ENCODE assay signal across 9 cellular contexts in the genomic region with DNA sequence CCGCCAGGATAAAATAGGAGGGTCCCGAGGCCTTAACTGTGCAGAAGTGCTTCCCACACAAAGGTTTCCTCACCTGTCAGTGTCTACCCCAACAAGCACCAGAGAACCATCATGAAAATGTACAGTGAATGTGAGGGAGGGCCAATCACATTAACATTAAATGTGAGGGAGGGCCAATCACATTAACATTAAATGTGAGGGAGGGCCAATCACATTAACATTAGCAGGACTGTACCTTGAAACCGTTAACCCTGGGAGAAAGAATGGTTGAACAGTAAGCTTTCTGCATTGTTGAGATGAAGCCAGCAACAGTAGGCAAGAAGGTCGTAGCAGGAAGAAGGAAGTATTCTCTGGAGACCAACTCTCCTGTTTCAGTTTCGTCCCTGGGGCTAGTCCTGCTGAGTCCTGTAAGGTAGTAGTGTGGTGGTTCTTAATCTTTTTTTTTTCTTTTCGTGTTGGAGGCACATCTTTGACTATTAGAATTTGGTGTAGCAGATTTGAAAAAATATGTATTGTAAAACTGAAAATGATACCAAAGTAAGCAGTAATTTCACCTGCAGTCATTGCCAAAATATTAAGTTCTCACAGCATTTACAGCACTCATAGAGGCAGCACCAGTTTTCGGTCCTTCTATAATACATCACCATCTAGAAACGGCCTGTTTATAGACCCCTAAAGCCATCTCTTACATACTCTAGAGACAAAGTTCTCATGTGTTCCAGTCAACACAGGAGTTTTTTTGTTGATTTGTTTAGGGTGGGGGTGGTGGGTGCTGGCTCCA.
DNase-seq lines count a peak whose midpoint lies in the region; ATAC-seq and TF ChIP-seq lines count a peak whose summit lies in the region.
"Had no signal": no experiment of that assay in that cellular context is flagged by ENCODE, and none has a peak within 500 bp of the region (broad histone marks: within the 10 kb centered on the region; RNA-seq: fewer than 3 reads in every experiment).

No MANE protein-coding gene starts in this region.

- DNase-seq in GM12864 (ENCODE audit: low read depth) (peak; percentile 57), transverse colon (peak; percentile 30), NCI-H524 (lab: John Stamatoyannopoulos, UW) (no peak), cerebellar cortex (ENCODE audit: low spot score) (no peak)
- peak; percentile 35 for DNase-seq in activated CD8-positive, alpha-beta T cell treated with anti-CD3 and anti-CD28 coated beads, Interleukin-2, amount 10 ng/mL, durations not matched to agents 7 days and 5 days
- DNase-seq in effector CD8-positive, alpha-beta T cell (lab: John Stamatoyannopoulos, UW): no peak

- TF ChIP-seq EP300 in transverse colon (IDR thresholded peaks at IDR 0.05; ENCODE audit: low read depth): no peak

- H3K27ac Mint-ChIP-seq in activated CD8-positive, alpha-beta T cell treated with anti-CD3 and anti-CD28 coated beads, Interleukin-2, amount 10 ng/mL, durations not matched to agents 7 days and 5 days: peak overlapping the region; percentile 90
- H3K27ac Mint-ChIP-seq: dendritic cell treated with granulocyte-macrophage colony-stimulating factor and Interleukin-4, amounts not matched to agents 40 ng/mL and 50 ng/mL, for 4 days had no signal

- peaks cover 3% of the 10 kb centered on the region for H3K36me3 Mint-ChIP-seq in activated CD8-positive, alpha-beta T cell treated with anti-CD3 and anti-CD28 coated beads, Interleukin-2, amount 10 ng/mL, durations not matched to agents 7 days and 5 days (ENCODE audit: low read depth)

- 50 to 52% methylated on average over 8 of the region's 8 CpGs for WGBS in transverse colon (ENCODE audit: low coverage in 1 of 2), 2 donors

- H3K9me3 ChIP-seq in transverse colon: no peaks in the 10 kb centered on the region

- H3K4me3 Mint-ChIP-seq in activated CD8-positive, alpha-beta T cell treated with anti-CD3 and anti-CD28 coated beads, Interleukin-2, amount 10 ng/mL, durations not matched to agents 7 days and 5 days: peak overlapping the region; percentile 56
- H3K4me3 Mint-ChIP-seq: dendritic cell treated with granulocyte-macrophage colony-stimulating factor and Interleukin-4, amounts not matched to agents 40 ng/mL and 50 ng/mL, for 4 days had no signal

- in situ Hi-C loops in transverse colon (cut with MboI; ENCODE audit: low pct_ligation_motif_present in 1 of 4, low pct_unique_long_range_greater_than_20kb in 1 of 4, low sequenced_read_pairs in 3 of 4): no loop called here

- no peaks in the 10 kb centered on the region for H3K36me3 ChIP-seq in transverse colon

- no peak for TF ChIP-seq POLR2A in transverse colon (IDR thresholded peaks at IDR 0.05)

- H3K4me1 Mint-ChIP-seq in activated CD8-positive, alpha-beta T cell treated with anti-CD3 and anti-CD28 coated beads, Interleukin-2, amount 10 ng/mL, durations not matched to agents 7 days and 5 days (ENCODE audit: low read depth): peaks cover 38% of the 10 kb centered on the region

- intact Hi-C loops in transverse colon (cut with DNase I; ENCODE audit: low total_unique reads): no loop called here

- CTCF ChIA-PET in activated CD8-positive, alpha-beta T cell treated with anti-CD3 and anti-CD28 coated beads, Interleukin-2, amount 10 ng/mL, durations not matched to agents 7 days and 5 days (lab: Charles Lee): interaction anchor here (1.3 to 1.4 kb wide), 2 partner anchors 98 to 105 kb away, joined by 3 to 4 read pairs; no protein-coding TSS in a partner anchor

- TF ChIP-seq CTCF in GM12864 (IDR thresholded peaks at IDR 0.05; ENCODE audit: low read depth, low read length, missing control alignments): no peak
- TF ChIP-seq CTCF in transverse colon (IDR thresholded peaks at IDR 0.05): no peak

- H3K27me3 Mint-ChIP-seq in activated CD8-positive, alpha-beta T cell treated with anti-CD3 and anti-CD28 coated beads, Interleukin-2, amount 10 ng/mL, durations not matched to agents 7 days and 5 days (ENCODE audit: low read depth): no peaks in the 10 kb centered on the region
- H3K27me3 Mint-ChIP-seq: dendritic cell treated with granulocyte-macrophage colony-stimulating factor and Interleukin-4, amounts not matched to agents 40 ng/mL and 50 ng/mL, for 4 days had no signal

- H3K27ac ChIP-seq in transverse colon: peak overlapping the region in 2 of 4 donors; percentile 48 to 55

- ATAC-seq in GM19438 (IDR thresholded peaks at IDR 0.05; ENCODE audit: low read depth, unreplicated experiment) (peak; percentile 100), HG03439 (IDR thresholded peaks at IDR 0.05; ENCODE audit: unreplicated experiment) (peak; percentile 94)
- peak; percentile 72 for ATAC-seq in activated CD8-positive, alpha-beta T cell treated with anti-CD3 and anti-CD28 coated beads, Interleukin-2, amount 10 ng/mL, durations not matched to agents 7 days and 5 days

- no peaks in the 10 kb centered on the region for H3K9me3 Mint-ChIP-seq in activated CD8-positive, alpha-beta T cell treated with anti-CD3 and anti-CD28 coated beads, Interleukin-2, amount 10 ng/mL, durations not matched to agents 7 days and 5 days (ENCODE audit: insufficient read depth)
- H3K9me3 Mint-ChIP-seq: dendritic cell treated with granulocyte-macrophage colony-stimulating factor and Interleukin-4, amounts not matched to agents 40 ng/mL and 50 ng/mL, for 4 days had no signal

- peaks cover 0 to 19% (median 3%) of the 10 kb centered on the region in 4 donors for H3K4me1 ChIP-seq in transverse colon

- POLR2A ChIA-PET in activated CD8-positive, alpha-beta T cell treated with anti-CD3 and anti-CD28 coated beads, Interleukin-2, amount 10 ng/mL, durations not matched to agents 7 days and 5 days (lab: Charles Lee): no interaction called here

- H3K4me3 ChIP-seq in GM12864 (ENCODE audit: low read depth, low read length): no peak overlapping the region
- no peak overlapping the region for H3K4me3 ChIP-seq in transverse colon

- H3K27me3 ChIP-seq in transverse colon: no peaks in the 10 kb centered on the region

Comparison
In these comparisons a context has a peak if more than half of its experiments do, and no peak if none do; other contexts are left out.
1. DNase-seq: peak in GM12864 (single experiment), activated CD8-positive, alpha-beta T cell treated with anti-CD3 and anti-CD28 coated beads, Interleukin-2, amount 10 ng/mL, durations not matched to agents 7 days and 5 days (single experiment) and transverse colon (single experiment); none in effector CD8-positive, alpha-beta T cell (single experiment), NCI-H524 (0 of 2) and cerebellar cortex (single experiment).
2. Peak in every context shown above with its lines, with median percentiles within 50 percentile points of each other: ATAC-seq.